Comparison of ENCODE assay signal across 11 cellular contexts in the genomic region with DNA sequence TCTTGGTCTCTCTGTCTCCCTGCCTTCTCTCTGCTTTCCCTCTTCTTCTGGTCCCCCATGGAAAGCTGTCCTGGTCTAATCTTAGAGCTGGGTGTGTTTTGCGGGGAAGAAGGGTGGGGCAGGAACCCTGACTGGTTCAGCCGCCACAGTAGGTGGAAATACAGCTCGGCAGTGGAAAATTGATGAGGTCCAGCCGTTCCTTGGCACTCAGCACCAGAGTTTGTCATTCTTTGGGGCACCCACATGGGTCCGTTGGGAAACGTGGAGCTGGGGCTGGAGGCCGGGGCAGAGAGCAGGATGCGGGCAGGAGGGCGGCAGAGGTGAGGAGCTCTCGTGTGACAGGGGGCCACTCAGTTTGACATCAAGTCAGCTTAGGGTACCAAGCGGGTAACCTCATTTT.
DNase-seq lines count a peak whose midpoint lies in the region; ATAC-seq and TF ChIP-seq lines count a peak whose summit lies in the region.
"Had no signal": no experiment of that assay in that cellular context is flagged by ENCODE, and none has a peak within 500 bp of the region (broad histone marks: within the 10 kb centered on the region; RNA-seq: fewer than 3 reads in every experiment).

No MANE protein-coding gene starts in this region.

- no peak for TF ChIP-seq CTCF in DOHH2 (IDR thresholded peaks at IDR 0.05; ENCODE audit: low read depth, low read length, poor library complexity, severe bottlenecking)
- TF ChIP-seq CTCF in glutamatergic neuron (IDR thresholded peaks at IDR 0.05; ENCODE audit: partially characterized antibody, unreplicated experiment), result no peak

- peak overlapping the region; percentile 97 for H3K27ac Mint-ChIP-seq in activated T-helper 17 cell treated with anti-CD3 and anti-CD28 coated beads, Interleukin-2, amount 50 U/mL, for 72 hours
- peak overlapping the region; percentile 52 for H3K27ac Mint-ChIP-seq in glutamatergic neuron (ENCODE audit: unreplicated experiment)

- H3F3A ChIP-seq in DOHH2 (ENCODE audit: control insufficient read depth, insufficient read depth), result no peaks in the 10 kb centered on the region

- H3K9me3 ChIP-seq in DOHH2 (ENCODE audit: control insufficient read depth, insufficient read depth, low read length), result no peaks in the 10 kb centered on the region

- H4K20me1 ChIP-seq in DOHH2 (ENCODE audit: control insufficient read depth, insufficient read depth, low read depth, low read length), result no peaks in the 10 kb centered on the region; the same call in 1 of the 2 replicates

- peaks cover 61% of the 10 kb centered on the region for H3K36me3 Mint-ChIP-seq in activated T-helper 17 cell treated with anti-CD3 and anti-CD28 coated beads, Interleukin-2, amount 50 U/mL, for 72 hours (ENCODE audit: low read depth)
- H3K36me3 Mint-ChIP-seq in glutamatergic neuron (ENCODE audit: unreplicated experiment), result no peaks in the 10 kb centered on the region

- ATAC-seq in activated T-helper 17 cell treated with anti-CD3 and anti-CD28 coated beads, Interleukin-2, amount 50 U/mL, for 72 hours (replicated peaks), result no peak
- ATAC-seq: PC-3 had no signal

- H3K36me3 ChIP-seq in DOHH2 (ENCODE audit: control insufficient read depth, low read length), result peaks cover 4% of the 10 kb centered on the region; the same call in 1 of the 2 replicates

- H3K27me3 Mint-ChIP-seq in activated T-helper 17 cell treated with anti-CD3 and anti-CD28 coated beads, Interleukin-2, amount 50 U/mL, for 72 hours, result no peaks in the 10 kb centered on the region
- H3K27me3 Mint-ChIP-seq in glutamatergic neuron (ENCODE audit: unreplicated experiment), result no peaks in the 10 kb centered on the region

- no peaks in the 10 kb centered on the region for H3K9me3 Mint-ChIP-seq in activated T-helper 17 cell treated with anti-CD3 and anti-CD28 coated beads, Interleukin-2, amount 50 U/mL, for 72 hours
- peaks cover 2% of the 10 kb centered on the region for H3K9me3 Mint-ChIP-seq in glutamatergic neuron (ENCODE audit: unreplicated experiment)

- H3K4me2 ChIP-seq in DOHH2 (ENCODE audit: low read length), result peak overlapping the region; percentile 87

- H3K27me3 ChIP-seq in DOHH2 (ENCODE audit: control insufficient read depth, low read length), result no peaks in the 10 kb centered on the region

- no peak overlapping the region for H3K27ac ChIP-seq in DOHH2 (ENCODE audit: low read depth, low read length)

- H3K4me3 ChIP-seq in DOHH2 (ENCODE audit: low read length), result peak overlapping the region; percentile 81

- peak overlapping the region; percentile 99 for H3K4me3 Mint-ChIP-seq in activated T-helper 17 cell treated with anti-CD3 and anti-CD28 coated beads, Interleukin-2, amount 50 U/mL, for 72 hours
- peak overlapping the region; percentile 94 for H3K4me3 Mint-ChIP-seq in glutamatergic neuron (ENCODE audit: unreplicated experiment)

- DNase-seq in A172 (ENCODE audit: low spot score) (peak; percentile 25), glutamatergic neuron (no peak), NCI-H82 (lab: John Stamatoyannopoulos, UW) (no peak), NCI-H345 (lab: John Stamatoyannopoulos, UW) (no peak), NCI-H2107 treated with DMSO at 0.1 percent for 48 hours (lab: John Stamatoyannopoulos, UW; ENCODE audit: unreplicated experiment) (no peak)
- no peak for DNase-seq in stimulated activated naive CD4-positive, alpha-beta T cell (lab: John Stamatoyannopoulos, UW)
- DNase-seq: midbrain, NCI-H1105, PC-3 had no signal

- H3K4me1 Mint-ChIP-seq in activated T-helper 17 cell treated with anti-CD3 and anti-CD28 coated beads, Interleukin-2, amount 50 U/mL, for 72 hours, result no peaks in the 10 kb centered on the region
- peaks cover 7% of the 10 kb centered on the region for H3K4me1 Mint-ChIP-seq in glutamatergic neuron (ENCODE audit: low read depth, unreplicated experiment)

- peaks cover 51% of the 10 kb centered on the region for H3K4me1 ChIP-seq in DOHH2 (ENCODE audit: control insufficient read depth, low read length)

- H3K9me2 ChIP-seq in DOHH2 (replicated peaks; ENCODE audit: control insufficient read depth, low read length), result no peaks in the 10 kb centered on the region

- peaks cover 70% of the 10 kb centered on the region for H3K79me2 ChIP-seq in DOHH2 (ENCODE audit: control insufficient read depth, low read length)
